In genomic region chr9:120916573-120916972, GRCh38 we compare ENCODE assay signal across 9 cellular contexts. TPM values are rescaled to one million over a fixed set of nuclear protein-coding genes. Genes with fewer than 3 reads are reported as not detected.
A peak's percentile ranks its signal among the peaks of the same experiment; 100 is the strongest.
DNase-seq lines count a peak whose midpoint lies in the region; ATAC-seq and TF ChIP-seq lines count a peak whose summit lies in the region.
"Had no signal": no experiment of that assay in that cellular context is flagged by ENCODE, and none has a peak within 500 bp of the region (broad histone marks: within the 10 kb centered on the region; RNA-seq: fewer than 3 reads in every experiment).

No MANE protein-coding gene starts in this region.

- TF ChIP-seq RAD21 in liver (IDR thresholded peaks at IDR 0.05), result peak; percentile 68 to 70

- peaks cover 85% of the 10 kb centered on the region for H3K4me1 Mint-ChIP-seq in activated T-cell treated with anti-CD3 and anti-CD28 coated beads, Interleukin-2, amount 50 U/mL, for 4 hours (ENCODE audit: low read depth)

- H3K27me3 ChIP-seq in liver (ENCODE audit: control insufficient read depth in 4 of 4, insufficient read depth in 4 of 4, low read length in 3 of 4) (no peaks in the 10 kb centered on the region), upper lobe of right lung (no peaks in the 10 kb centered on the region)

- peak overlapping the region; percentile 61 for H3K4me3 Mint-ChIP-seq in activated T-cell treated with anti-CD3 and anti-CD28 coated beads, Interleukin-2, amount 50 U/mL, for 4 hours

- TF ChIP-seq CTCF in liver (IDR thresholded peaks at IDR 0.05; ENCODE audit: low read depth, low read length, missing input control) (peak; percentile 12), upper lobe of right lung (IDR thresholded peaks at IDR 0.05) (no peak)

- WGBS in liver, result 28% methylated on average over 3 of the region's 3 CpGs

- H3K27me3 Mint-ChIP-seq in activated T-cell treated with anti-CD3 and anti-CD28 coated beads, Interleukin-2, amount 50 U/mL, for 4 hours (ENCODE audit: low read depth), result no peaks in the 10 kb centered on the region

- intact Hi-C loops in upper lobe of right lung (cut with DNase I), result no loop called here

- H3K9ac ChIP-seq in liver (ENCODE audit: low read depth in 1 of 2, low read length in 2 of 2), result no peak overlapping the region

- no peaks in the 10 kb centered on the region for H3K36me3 ChIP-seq in liver (ENCODE audit: control insufficient read depth in 4 of 4, insufficient read depth in 3 of 4, low read depth in 1 of 4, low read length in 3 of 4)
- no peaks in the 10 kb centered on the region for H3K36me3 ChIP-seq in upper lobe of right lung

- DNase-seq in activated T-cell treated with anti-CD3 and anti-CD28 coated beads, Interleukin-2, amount 50 U/mL, for 4 hours, result peak; percentile 4
- no peak for DNase-seq in activated T-cell treated with anti-CD3 and anti-CD28 coated beads, Interleukin-2, amount 50 U/mL, for 1 hour
- peak; percentile 49 for DNase-seq in brain pericyte (ENCODE audit: low read depth, low spot score)
- DNase-seq in upper lobe of right lung, result no peak
- DNase-seq in NCI-H226, result no peak
- DNase-seq: DMS153 had no signal

- no peak for ATAC-seq in activated T-cell treated with anti-CD3 and anti-CD28 coated beads, Interleukin-2, amount 50 U/mL, for 4 hours
- peak; percentile 42 for ATAC-seq in upper lobe of right lung
- no peak for ATAC-seq in HG02981 (IDR thresholded peaks at IDR 0.05; ENCODE audit: unreplicated experiment)
- no peak for ATAC-seq in GM19463 (IDR thresholded peaks at IDR 0.05; ENCODE audit: unreplicated experiment)

- H3K4me3 ChIP-seq in liver (ENCODE audit: low read depth in 1 of 3, low read length in 3 of 3), result no peak overlapping the region
- no peak overlapping the region for H3K4me3 ChIP-seq in upper lobe of right lung

- H3K9me3 ChIP-seq in liver (ENCODE audit: control insufficient read depth in 4 of 4, low read length in 3 of 4), result no peaks in the 10 kb centered on the region
- H3K9me3 ChIP-seq in upper lobe of right lung, result no peaks in the 10 kb centered on the region

- H3K36me3 Mint-ChIP-seq in activated T-cell treated with anti-CD3 and anti-CD28 coated beads, Interleukin-2, amount 50 U/mL, for 4 hours (ENCODE audit: insufficient read depth), result peaks cover 74% of the 10 kb centered on the region

- H3K27ac ChIP-seq in liver (ENCODE audit: low read depth in 1 of 2, low read length in 2 of 2) (peak overlapping the region in 1 of 2 donors; percentile 5), upper lobe of right lung (peak overlapping the region; percentile 44)

- peaks cover 0 to 10% (median 0%) of the 10 kb centered on the region in 4 donors for H3K4me1 ChIP-seq in liver (ENCODE audit: control insufficient read depth in 4 of 4, insufficient read depth in 4 of 4, low read length in 3 of 4)
- H3K4me1 ChIP-seq in upper lobe of right lung, result peaks cover 30% of the 10 kb centered on the region

- no peaks in the 10 kb centered on the region for H3K9me3 Mint-ChIP-seq in activated T-cell treated with anti-CD3 and anti-CD28 coated beads, Interleukin-2, amount 50 U/mL, for 4 hours

TF ChIP-seq in liver, 16 proteins besides CTCF, POLR2A, EP300 and RAD21:
- TF ChIP-seq TAF1 (conservative IDR thresholded peaks at IDR 0.05) (no peak), EGR1 (IDR thresholded peaks at IDR 0.05; ENCODE audit: low read depth in 2 of 2) (no peak), JUND (IDR thresholded peaks at IDR 0.05) (no peak), NR2F2 (IDR thresholded peaks at IDR 0.05) (no peak), RXRA (IDR thresholded peaks at IDR 0.05) (peak in 1 of 2 donors; percentile 16), FOXA1 (IDR thresholded peaks at IDR 0.05) (no peak), GABPA (IDR thresholded peaks at IDR 0.05 in 1 of 2, conservative IDR thresholded peaks at IDR 0.05 in 1 of 2) (no peak), FOXA2 (IDR thresholded peaks at IDR 0.05) (no peak), REST (IDR thresholded peaks at IDR 0.05) (no peak), SP1 (IDR thresholded peaks at IDR 0.05) (peak; percentile 68), ATF3 (IDR thresholded peaks at IDR 0.05) (peak; percentile 54), HNF4A (conservative IDR thresholded peaks at IDR 0.05) (peak in 1 of 2 donors; percentile 14), HNF4G (IDR thresholded peaks at IDR 0.05) (no peak), MAX (IDR thresholded peaks at IDR 0.05) (no peak), YY1 (IDR thresholded peaks at IDR 0.05) (no peak), ZBTB33 (IDR thresholded peaks at IDR 0.05) (no peak)

RNA-seq across cellular contexts. Expression of gene TRAF1, which starts 10.0 kb away (rescaled TPM):
- total RNA-seq in activated T-cell treated with anti-CD3 and anti-CD28 coated beads, Interleukin-2, amount 50 U/mL, for 4 hours, result 100 to 1,000 TPM; 256 to 343 (median 265) TPM
- total RNA-seq in liver (1 to 10 TPM in 1 of 2 donors, under 1 TPM in 1; 0.42 to 2.6 TPM), upper lobe of right lung (6.0 TPM)
- 1 to 10 TPM in 1 of 2 donors, under 1 TPM in 1; 0.38 to 1.0 TPM for polyA plus RNA-seq in liver

RNA-seq across cellular contexts. Expression of gene PHF19, which starts 39.6 kb away (rescaled TPM):
- total RNA-seq in activated T-cell treated with anti-CD3 and anti-CD28 coated beads, Interleukin-2, amount 50 U/mL, for 4 hours, result 10 to 100 TPM; 59.2 to 75.1 (median 64.8) TPM
- 10 to 100 TPM in 1 of 2 donors, 1 to 10 TPM in 1; 2.8 to 16.0 TPM for total RNA-seq in liver
- polyA plus RNA-seq in liver, result 1 to 10 TPM; 1.9 to 4.3 TPM
- total RNA-seq in upper lobe of right lung, result 19.0 TPM

Comparison
In these comparisons a context has a peak if more than half of its experiments do, and no peak if none do; other contexts are left out.
1. DNase-seq: peak in activated T-cell treated with anti-CD3 and anti-CD28 coated beads, Interleukin-2, amount 50 U/mL, for 4 hours (single experiment) and brain pericyte (single experiment); none in activated T-cell treated with anti-CD3 and anti-CD28 coated beads, Interleukin-2, amount 50 U/mL, for 1 hour (single experiment), upper lobe of right lung (single experiment) and NCI-H226 (single experiment).
2. RNA of gene TRAF1, which starts 10.0 kb away (total RNA-seq): 256 to 343 TPM in activated T-cell treated with anti-CD3 and anti-CD28 coated beads, Interleukin-2, amount 50 U/mL, for 4 hours; 6.0 TPM in upper lobe of right lung (single experiment) and 0.42 to 2.6 TPM in liver; every median in the first group is over 10 times any median in the second.